Comparison of ENCODE assay signal across 16 cellular contexts in genomic region chr7:143013473-143013872, GRCh38. TPM values are rescaled to one million over a fixed set of nuclear protein-coding genes. Genes with fewer than 3 reads are reported as not detected.
DNase-seq lines count a peak whose midpoint lies in the region; ATAC-seq and TF ChIP-seq lines count a peak whose summit lies in the region.
"Had no signal": no experiment of that assay in that cellular context is flagged by ENCODE, and none has a peak within 500 bp of the region (broad histone marks: within the 10 kb centered on the region; RNA-seq: fewer than 3 reads in every experiment).

No MANE protein-coding gene starts in this region.

- peaks cover 52% of the 10 kb centered on the region for H3K4me1 Mint-ChIP-seq in osteocyte (ENCODE audit: unreplicated experiment)

- H3K9me3 Mint-ChIP-seq in osteocyte (ENCODE audit: unreplicated experiment): no peaks in the 10 kb centered on the region

- no peaks in the 10 kb centered on the region for H3K9me3 ChIP-seq in esophagus squamous epithelium

- H3K36me3 Mint-ChIP-seq in osteocyte (ENCODE audit: unreplicated experiment): peaks cover 2% of the 10 kb centered on the region

- WGBS in esophagus squamous epithelium, 2 donors: 9 to 23% methylated on average over 1 of the region's 1 CpG

- H3K27ac ChIP-seq in esophagus squamous epithelium: peak overlapping the region in 3 of 4 donors; percentile 1 to 64 (median 40)

- no peak overlapping the region for H3K4me3 Mint-ChIP-seq in osteocyte (ENCODE audit: unreplicated experiment)

- H3K4me3 ChIP-seq in esophagus squamous epithelium: no peak overlapping the region

- no peaks in the 10 kb centered on the region for H3K27me3 ChIP-seq in esophagus squamous epithelium

- DNase-seq in left ventricle myocardium superior (no peak), Right ventricle myocardium superior (no peak), esophagus squamous epithelium (lab: John Stamatoyannopoulos, UW) (no peak), osteocyte (ENCODE audit: extremely low spot score, unreplicated experiment) (no peak), DMS153 treated with DMSO at 0.1 percent for 48 hours (lab: John Stamatoyannopoulos, UW; ENCODE audit: unreplicated experiment) (no peak), NCI-H1694 (lab: John Stamatoyannopoulos, UW) (no peak)
- DNase-seq: activated effector memory CD4-positive, alpha-beta T cell treated with Interleukin-2 at 50 U/mL for 16 hours; Calu3; glutamatergic neuron; kidney; MV-4-11; stimulated activated CD4-positive, alpha-beta T cell treated with anti-CD3 and anti-CD28 coated beads, Interleukin-4, amount 100 ng/mL, for 1 hour had no signal

- intact Hi-C loops in left ventricle myocardium superior (cut with micrococcal nuclease) (no loop called here), Right ventricle myocardium superior (cut with DNase I) (no loop called here), esophagus squamous epithelium (cut with DNase I) (no loop called here)

- peak overlapping the region; percentile 93 for H3K27ac Mint-ChIP-seq in osteocyte (ENCODE audit: unreplicated experiment)

- TF ChIP-seq CTCF in esophagus squamous epithelium (IDR thresholded peaks at IDR 0.05): no peak
- TF ChIP-seq CTCF in osteocyte (IDR thresholded peaks at IDR 0.05): no peak

- H3K4me1 ChIP-seq in esophagus squamous epithelium: peaks cover 3 to 33% (median 11%) of the 10 kb centered on the region in 3 donors

- peak; percentile 17 for ATAC-seq in left ventricle myocardium superior
- no peak for ATAC-seq in Right ventricle myocardium superior (ENCODE audit: poor library complexity)
- ATAC-seq in HG02610 (IDR thresholded peaks at IDR 0.05; ENCODE audit: unreplicated experiment): no peak
- no peak for ATAC-seq in HG03196 (IDR thresholded peaks at IDR 0.05; ENCODE audit: unreplicated experiment)

- H3K36me3 ChIP-seq in esophagus squamous epithelium: no peaks in the 10 kb centered on the region

- no peak for TF ChIP-seq POLR2A in esophagus squamous epithelium (IDR thresholded peaks at IDR 0.05)

- H3K27me3 Mint-ChIP-seq in osteocyte (ENCODE audit: unreplicated experiment): peaks cover 4% of the 10 kb centered on the region

RNA-seq across cellular contexts. Expression of gene OR9A2, which starts 13.5 kb away (rescaled TPM):
- not detected for total RNA-seq in left ventricle myocardium superior
- total RNA-seq in Right ventricle myocardium superior: 0.22 TPM
- not detected for total RNA-seq in esophagus squamous epithelium
- not detected in 2 replicates for total RNA-seq in osteocyte
- total RNA-seq: Calu3, kidney, pulmonary artery endothelial cell, ureter had no signal

RNA-seq across cellular contexts. Expression of gene OR6V1, which starts 38.7 kb away (rescaled TPM):
- not detected for total RNA-seq in left ventricle myocardium superior
- total RNA-seq in Right ventricle myocardium superior: not detected
- not detected for total RNA-seq in esophagus squamous epithelium
- not detected in 2 replicates for total RNA-seq in osteocyte
- total RNA-seq: Calu3, kidney, pulmonary artery endothelial cell, ureter had no signal

RNA-seq across cellular contexts. Expression of gene KEL, which starts 51.3 kb away (rescaled TPM):
- 0.27 TPM for total RNA-seq in left ventricle myocardium superior
- 0.43 TPM for total RNA-seq in Right ventricle myocardium superior
- 1 to 10 TPM in 1 of 4 donors, under 1 TPM in 2, not detected in 1; 0.09 to 3.6 (median 0.53) TPM for total RNA-seq in esophagus squamous epithelium
- 0.50 and 1.5 TPM in 2 replicates for total RNA-seq in osteocyte
- total RNA-seq: Calu3, pulmonary artery endothelial cell had no signal
